Comparison of ENCODE assay signal across 8 cellular contexts in genomic region chr5:134555889-134556311, GRCh38. TPM values are rescaled to one million over a fixed set of nuclear protein-coding genes. Genes with fewer than 3 reads are reported as not detected.
A peak's percentile ranks its signal among the peaks of the same experiment; 100 is the strongest.
DNase-seq lines count a peak whose midpoint lies in the region; ATAC-seq and TF ChIP-seq lines count a peak whose summit lies in the region.

No MANE protein-coding gene starts in this region.

- no peaks in the 10 kb centered on the region for H3K9me3 ChIP-seq in muscle layer of duodenum (ENCODE audit: control insufficient read depth in 1 of 2, low read length in 2 of 2)

- H3K4me3 Mint-ChIP-seq in stimulated activated memory B cell treated with anti-CD40 and anti-IgM and Interleukin-4, amounts not matched to agents 10 μg/mL and 1 μg/mL and 100 μg/mL, for 72 hours: peak overlapping the region; percentile 15

- no peaks in the 10 kb centered on the region for H3K27me3 Mint-ChIP-seq in stimulated activated memory B cell treated with anti-CD40 and anti-IgM and Interleukin-4, amounts not matched to agents 10 μg/mL and 1 μg/mL and 100 μg/mL, for 72 hours

- H3K4me3 ChIP-seq in AG04449 (ENCODE audit: low read depth, low read length) (no peak overlapping the region), muscle layer of duodenum (ENCODE audit: low read depth in 1 of 2, low read length in 2 of 2) (no peak overlapping the region)

- peaks cover 74% of the 10 kb centered on the region for H3K4me1 Mint-ChIP-seq in stimulated activated memory B cell treated with anti-CD40 and anti-IgM and Interleukin-4, amounts not matched to agents 10 μg/mL and 1 μg/mL and 100 μg/mL, for 72 hours

- peaks cover 21 to 32% of the 10 kb centered on the region in 2 donors for H3K36me3 ChIP-seq in muscle layer of duodenum (ENCODE audit: control insufficient read depth in 1 of 2, insufficient read depth in 2 of 2, low read length in 2 of 2)

- peaks cover 82% of the 10 kb centered on the region for H3K36me3 Mint-ChIP-seq in stimulated activated memory B cell treated with anti-CD40 and anti-IgM and Interleukin-4, amounts not matched to agents 10 μg/mL and 1 μg/mL and 100 μg/mL, for 72 hours

- no peaks in the 10 kb centered on the region for H3K9me3 Mint-ChIP-seq in stimulated activated memory B cell treated with anti-CD40 and anti-IgM and Interleukin-4, amounts not matched to agents 10 μg/mL and 1 μg/mL and 100 μg/mL, for 72 hours

- peak overlapping the region; percentile 61 for H3K27ac ChIP-seq in muscle layer of duodenum (ENCODE audit: low read length)

- CTCF ChIA-PET in AG04449 (lab: Yijun Ruan, JAX): interaction anchor here (0.8 to 2.4 kb wide), 4 partner anchors 13 to 27 kb away, joined by 3 to 12 read pairs (median 7); no protein-coding TSS in a partner anchor

- DNase-seq in AG04449 (ENCODE audit: low read depth, low spot score) (no peak), NCI-H2171 (lab: John Stamatoyannopoulos, UW) (peak; percentile 71), dermis blood vessel endothelial cell (peak; percentile 85), SHP77 treated with DMSO at 0.1 percent for 48 hours (lab: John Stamatoyannopoulos, UW) (no peak)
- peak; percentile 74 to 79 for DNase-seq in activated CD4-positive, alpha-beta T cell treated with anti-CD3 and anti-CD28 coated beads, Interleukin-2, amount 50 U/mL, for 4 hours

- H3K27ac Mint-ChIP-seq in stimulated activated memory B cell treated with anti-CD40 and anti-IgM and Interleukin-4, amounts not matched to agents 10 μg/mL and 1 μg/mL and 100 μg/mL, for 72 hours: peak overlapping the region; percentile 89

- POLR2A ChIA-PET in AG04449 (lab: Yijun Ruan, JAX): no interaction called here

- H3K27me3 ChIP-seq in muscle layer of duodenum (ENCODE audit: low read depth, low read length): no peaks in the 10 kb centered on the region

- peak; percentile 38 for ATAC-seq in GM18861 (IDR thresholded peaks at IDR 0.05; ENCODE audit: unreplicated experiment)
- ATAC-seq in stimulated activated memory B cell treated with anti-CD40 and anti-IgM and Interleukin-4, amounts not matched to agents 10 μg/mL and 1 μg/mL and 100 μg/mL, for 72 hours: peak; percentile 74

- peak; percentile 0 for TF ChIP-seq CTCF in AG04449 (IDR thresholded peaks at IDR 0.05; ENCODE audit: insufficient read depth, low read length, missing control alignments)

- H3K4me1 ChIP-seq in muscle layer of duodenum (ENCODE audit: control insufficient read depth in 1 of 2, insufficient read depth in 2 of 2, low read length in 2 of 2): peaks cover 29 to 35% of the 10 kb centered on the region in 2 donors

RNA-seq across cellular contexts. Expression of gene JADE2, which starts 30.4 kb away (rescaled TPM):
- 23.3 and 31.7 TPM in 2 replicates for total RNA-seq in dermis blood vessel endothelial cell

Comparison
In these comparisons a context has a peak if more than half of its experiments do, and no peak if none do; other contexts are left out.
1. DNase-seq: peak in NCI-H2171 (single experiment), activated CD4-positive, alpha-beta T cell treated with anti-CD3 and anti-CD28 coated beads, Interleukin-2, amount 50 U/mL, for 4 hours (2 of 2) and dermis blood vessel endothelial cell (single experiment); none in AG04449 (single experiment) and SHP77 treated with DMSO at 0.1 percent for 48 hours (single experiment).